In genomic region chr14:34340226-34340625, GRCh38 we compare ENCODE assay signal across 1 cellular context.
A peak's percentile ranks its signal among the peaks of the same experiment; 100 is the strongest.
TF ChIP-seq lines count a peak whose summit lies in the region.

No MANE protein-coding gene starts in this region.

TF ChIP-seq in GM12878, 131 proteins besides CTCF, POLR2A, EP300 and RAD21:
- TF ChIP-seq E2F8 (IDR thresholded peaks at IDR 0.05; ENCODE audit: low read depth, partially characterized antibody), result no peak
- TF ChIP-seq ZNF687 (IDR thresholded peaks at IDR 0.05), result peak; percentile 51; the same call in 1 of the 2 replicates
